8 cellular contexts compared by ENCODE assay signal in genomic region chr4:39181905-39182638, GRCh38. TPM values are rescaled to one million over a fixed set of nuclear protein-coding genes. Genes with fewer than 3 reads are reported as not detected.
DNase-seq lines count a peak whose midpoint lies in the region; ATAC-seq, FAIRE-seq and TF ChIP-seq lines count a peak whose summit lies in the region.

TSS of gene WDR19 (plus strand) at chr4:39182529. CDS start at chr4:39182558, 29 bp downstream.

- peak; percentile 100 for FAIRE-seq in GM12892 (lab: Jason Lieb, UNC)

- H3K4me3 Mint-ChIP-seq in progenitor cell of endocrine pancreas (ENCODE audit: low read depth): no peak within 1 kb of the TSS

- no peaks in the 10 kb centered on the region for H3K27me3 Mint-ChIP-seq in progenitor cell of endocrine pancreas

- peak within 1 kb of the TSS; percentile 76 for H3K27ac ChIP-seq in left ventricle myocardium inferior (replicated peaks)
- no peak within 1 kb of the TSS for H3K27ac ChIP-seq in urinary bladder (ENCODE audit: low read depth)

- TF ChIP-seq CTCF in left ventricle myocardium inferior (IDR thresholded peaks at IDR 0.05; ENCODE audit: borderline replicate concordance) (peak; percentile 68), progenitor cell of endocrine pancreas (IDR thresholded peaks at IDR 0.05; ENCODE audit: unreplicated experiment) (peak; percentile 66)

- peaks cover 24% of the 10 kb centered on the region for H3K4me1 ChIP-seq in left ventricle myocardium inferior
- H3K4me1 ChIP-seq in urinary bladder (ENCODE audit: insufficient read depth): no peaks in the 10 kb centered on the region

- peaks cover 3% of the 10 kb centered on the region for H3K36me3 Mint-ChIP-seq in progenitor cell of endocrine pancreas (ENCODE audit: insufficient read depth)

- TF ChIP-seq POLR2A in GM12892 (IDR thresholded peaks at IDR 0.05; ENCODE audit: low read depth, low read length): peak; percentile 47; the same call in 1 of the 2 replicates

- H3K27ac Mint-ChIP-seq in progenitor cell of endocrine pancreas: no peak within 1 kb of the TSS

- no peaks in the 10 kb centered on the region for H3K9me3 ChIP-seq in left ventricle myocardium inferior (replicated peaks)

- DNase-seq in GM12892 (ENCODE audit: insufficient read length) (peak; percentile 84), NCI-H146 (lab: John Stamatoyannopoulos, UW) (peak; percentile 99), T-helper 1 cell (peak; percentile 98 to 100 (median 98)), amygdala (lab: John Stamatoyannopoulos, UW) (peak; percentile 85 to 100 (median 99)), left ventricle myocardium inferior (peak; percentile 98), progenitor cell of endocrine pancreas (ENCODE audit: low spot score, unreplicated experiment) (peak; percentile 94)

- peak; percentile 99 for ATAC-seq in HG02852 (IDR thresholded peaks at IDR 0.05; ENCODE audit: unreplicated experiment)

- H3K36me3 ChIP-seq in left ventricle myocardium inferior (no peaks in the 10 kb centered on the region), urinary bladder (ENCODE audit: insufficient read depth) (no peaks in the 10 kb centered on the region)

- H3K9me3 Mint-ChIP-seq in progenitor cell of endocrine pancreas (ENCODE audit: low read depth): no peaks in the 10 kb centered on the region

- under 1% methylated on average over 48 of the region's 48 CpGs for WGBS in urinary bladder

- H3K4me1 Mint-ChIP-seq in progenitor cell of endocrine pancreas (ENCODE audit: low read depth): peaks cover 6% of the 10 kb centered on the region

- H3K27me3 ChIP-seq in left ventricle myocardium inferior (ENCODE audit: low read depth): no peaks in the 10 kb centered on the region

- H3K4me3 ChIP-seq in left ventricle myocardium inferior: peak within 1 kb of the TSS; percentile 90
- H3K4me3 ChIP-seq in urinary bladder (ENCODE audit: low read depth, low read length): peak within 1 kb of the TSS; percentile 58

- intact Hi-C loops in left ventricle myocardium inferior (cut with micrococcal nuclease): no loop called here

RNA-seq across cellular contexts. Expression of gene WDR19, which starts in this region (rescaled TPM):
- polyA plus RNA-seq in GM12892 (2012; ENCODE audit: missing spikeins): 12.7 TPM
- total RNA-seq in left ventricle myocardium inferior (10.4 TPM), progenitor cell of endocrine pancreas (80.5 and 81.3 TPM in 2 replicates), urinary bladder (43.3 TPM)
- 30.2 TPM for polyA plus RNA-seq in urinary bladder
